Comparison of ENCODE assay signal across 12 cellular contexts in the genomic region with DNA sequence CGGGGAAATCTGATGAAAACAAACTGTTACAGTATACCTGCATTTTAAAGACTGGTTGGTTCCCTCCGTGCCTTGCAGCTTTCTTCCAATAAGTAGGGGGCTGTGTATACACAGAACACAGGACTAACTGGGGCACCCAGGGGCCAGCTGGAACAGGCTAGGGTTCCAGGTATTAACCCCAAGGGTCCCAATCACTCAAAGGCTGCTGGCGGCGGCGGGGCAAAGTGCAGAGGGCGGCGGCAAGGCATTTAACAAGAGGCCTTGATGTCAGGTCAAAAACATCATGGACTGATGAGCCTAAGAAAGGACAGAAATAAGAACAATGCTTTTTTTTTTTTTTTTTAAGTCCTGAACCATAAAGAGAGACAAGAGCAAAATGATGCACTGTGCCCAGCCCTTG. TPM values are rescaled to one million over a fixed set of nuclear protein-coding genes. Genes with fewer than 3 reads are reported as not detected.
DNase-seq lines count a peak whose midpoint lies in the region; ATAC-seq and TF ChIP-seq lines count a peak whose summit lies in the region.
"Had no signal": no experiment of that assay in that cellular context is flagged by ENCODE, and none has a peak within 500 bp of the region (broad histone marks: within the 10 kb centered on the region; RNA-seq: fewer than 3 reads in every experiment).

No MANE protein-coding gene starts in this region.

- TF ChIP-seq CTCF in Calu3 (IDR thresholded peaks at IDR 0.05; ENCODE audit: unreplicated experiment) (no peak), PC-3 (conservative IDR thresholded peaks at IDR 0.05; ENCODE audit: low read depth, low read length) (no peak), sigmoid colon (IDR thresholded peaks at IDR 0.05) (no peak)

- 26 to 63% methylated on average over 7 of the region's 7 CpGs for WGBS in sigmoid colon, 2 donors

- H3K4me3 ChIP-seq in PC-3 (ENCODE audit: low read length) (peak overlapping the region; percentile 93), sigmoid colon (peak overlapping the region in 3 of 4 donors; percentile 71 to 94 (median 77))
- H3K4me3 ChIP-seq: SJSA1 had no signal

- H3K27me3 ChIP-seq in PC-3 (ENCODE audit: low read length) (no peaks in the 10 kb centered on the region), sigmoid colon (no peaks in the 10 kb centered on the region)
- H3K27me3 ChIP-seq: SJSA1 had no signal

- peak overlapping the region; percentile 90 for H3K9ac ChIP-seq in PC-3 (ENCODE audit: low read length)

- H3K9me2 ChIP-seq in PC-3 (replicated peaks; ENCODE audit: low read length), result no peaks in the 10 kb centered on the region

- CTCF ChIA-PET in Calu3 (lab: Charles Lee) (interaction anchor here (1.0 to 1.9 kb wide), 5 partner anchors 9 to 450 kb away, joined by 3 to 8 read pairs (median 5); no protein-coding TSS in a partner anchor), PC-3 (lab: Charles Lee) (no interaction called here)

- no peaks in the 10 kb centered on the region for H3F3A ChIP-seq in PC-3 (ENCODE audit: low read length, unreplicated experiment)

- H3K27ac ChIP-seq in PC-3 (ENCODE audit: low read length) (no peak overlapping the region), epithelial cell of prostate (peak overlapping the region; percentile 99), sigmoid colon (peak overlapping the region; percentile 79 to 93 (median 84))
- H3K27ac ChIP-seq: SJSA1 had no signal

- DNase-seq in Calu3, result peak; percentile 59
- no peak for DNase-seq in PC-3
- DNase-seq in epithelial cell of prostate (ENCODE audit: low read depth, low spot score), result no peak
- no peak for DNase-seq in sigmoid colon
- DNase-seq in T-helper 9 cell, result no peak
- DNase-seq in effector CD4-positive, alpha-beta T cell, result no peak
- DNase-seq: NCI-H446; small intestine; stimulated activated naive CD8-positive, alpha-beta T cell treated with anti-CD3 and anti-CD28 coated beads, Interleukin-15, Interleukin-2, amounts not matched to agents 100 U/mL and 50 U/mL, for 24 hours had no signal

- peaks cover 94% of the 10 kb centered on the region for H3K79me2 ChIP-seq in PC-3 (ENCODE audit: low read length)

- peaks cover 97% of the 10 kb centered on the region for H3K36me3 Mint-ChIP-seq in Calu3 (ENCODE audit: insufficient read depth, unreplicated experiment)

- H3K4me3 Mint-ChIP-seq in Calu3 (ENCODE audit: low read depth, unreplicated experiment), result peak overlapping the region; percentile 88

- TF ChIP-seq EP300 in sigmoid colon (IDR thresholded peaks at IDR 0.05), result no peak

- peaks cover 50% of the 10 kb centered on the region for H3K4me1 ChIP-seq in PC-3 (ENCODE audit: insufficient read depth, low read length)
- H3K4me1 ChIP-seq in sigmoid colon, result peaks cover 0 to 37% (median 28%) of the 10 kb centered on the region in 4 donors

- no peaks in the 10 kb centered on the region for H3K27me3 Mint-ChIP-seq in Calu3 (ENCODE audit: unreplicated experiment)

- no peaks in the 10 kb centered on the region for H3K9me3 Mint-ChIP-seq in Calu3 (ENCODE audit: low read depth, unreplicated experiment)

- H3K36me3 ChIP-seq in PC-3 (ENCODE audit: low read depth, low read length) (peaks cover 27% of the 10 kb centered on the region), sigmoid colon (no peaks in the 10 kb centered on the region)
- H3K36me3 ChIP-seq: SJSA1 had no signal

- TF ChIP-seq POLR2A in sigmoid colon (IDR thresholded peaks at IDR 0.05), result no peak

- intact Hi-C loops in Calu3 (cut with micrococcal nuclease; ENCODE audit: unreplicated experiment) (loop anchor here (1.0 kb wide), 1 partner anchor 9 kb away; no protein-coding TSS in a partner anchor), PC-3 (cut with micrococcal nuclease) (no loop called here), sigmoid colon (cut with DNase I) (no loop called here)

- H3K9me3 ChIP-seq in PC-3 (ENCODE audit: low read length) (no peaks in the 10 kb centered on the region), sigmoid colon (no peaks in the 10 kb centered on the region)
- H3K9me3 ChIP-seq: SJSA1 had no signal

- ATAC-seq in PC-3 (no peak), HG03175 (IDR thresholded peaks at IDR 0.05; ENCODE audit: unreplicated experiment) (no peak), GM21576 (IDR thresholded peaks at IDR 0.05; ENCODE audit: unreplicated experiment) (no peak)
- ATAC-seq: stimulated activated naive CD8-positive, alpha-beta T cell treated with anti-CD3 and anti-CD28 coated beads, Interleukin-15, Interleukin-2, amounts not matched to agents 100 U/mL and 50 U/mL, for 24 hours had no signal

- BruUV-seq in Calu3 (replicated peaks; lab: Mats Ljungman, UMichigan) (no TSS peak), PC-3 (replicated peaks; lab: Mats Ljungman, UMichigan) (no TSS peak)

- no peak overlapping the region for H2AFZ ChIP-seq in PC-3 (ENCODE audit: low read length)

- peak overlapping the region; percentile 97 for H3K27ac Mint-ChIP-seq in Calu3 (ENCODE audit: unreplicated experiment)

- POLR2A ChIA-PET in PC-3 (lab: Charles Lee; ENCODE audit: unreplicated experiment), result interaction anchor here (0.6 kb wide), 1 partner anchor 13 kb away, joined by 3 read pairs; no protein-coding TSS in a partner anchor

- peak overlapping the region; percentile 95 for H3K4me2 ChIP-seq in PC-3 (ENCODE audit: low read length)

- peaks cover 49% of the 10 kb centered on the region for H3K4me1 Mint-ChIP-seq in Calu3 (ENCODE audit: low read depth, unreplicated experiment)

- H4K20me1 ChIP-seq in PC-3 (ENCODE audit: low read length), result peaks cover 66% of the 10 kb centered on the region

RNA-seq across cellular contexts. Expression of gene PMEPA1, which starts 2.5 kb away (rescaled TPM):
- total RNA-seq in Calu3 (2022), result 732 and 1,302 TPM in 2 replicates
- total RNA-seq in PC-3 (2014; rRNA removed), result 21.9 and 29.3 TPM in 2 replicates
- 10 to 100 TPM in 1 of 4 donors, 1 to 10 TPM in 3; 3.9 to 23.3 (median 7.5) TPM for total RNA-seq in sigmoid colon
- polyA plus RNA-seq in sigmoid colon, result 10 to 100 TPM in 1 of 3 donors, 1 to 10 TPM in 2; 3.6 to 16.8 (median 6.5) TPM

Comparison
In these comparisons a context has a peak if more than half of its experiments do, and no peak if none do; other contexts are left out.
1. RNA of gene PMEPA1, which starts 2.5 kb away (total RNA-seq): 732 to 1,302 TPM in Calu3; 21.9 to 29.3 TPM in PC-3 and 3.9 to 23.3 TPM in sigmoid colon; every median in the first group is over 10 times any median in the second.